Comparison of ENCODE assay signal across 1 cellular context in genomic region chr2:23422089-23423061, GRCh38.
A peak's percentile ranks its signal among the peaks of the same experiment; 100 is the strongest.
TF ChIP-seq lines count a peak whose summit lies in the region.

No MANE protein-coding gene starts in this region.

TF ChIP-seq in HepG2, 621 proteins besides CTCF, POLR2A, EP300 and RAD21 (continued from another document):
- no peak for TF ChIP-seq SOX5 (CRISPR knock-in tag; IDR thresholded peaks at IDR 0.05; ENCODE audit: borderline replicate concordance)
- TF ChIP-seq POLR2AphosphoS5 (IDR thresholded peaks at IDR 0.05; ENCODE audit: low read depth, low read length), result no peak
- TF ChIP-seq ZSCAN9 (CRISPR knock-in tag; IDR thresholded peaks at IDR 0.05; ENCODE audit: borderline replicate concordance), result no peak
- 0 out of 2 replicates have a peak, but pooled peaks have one; percentile 25 for TF ChIP-seq IKZF1 (IDR thresholded peaks at IDR 0.05)
